ENCODE assay signal across 19 cellular contexts in genomic region chr5:134075102-134075501, GRCh38. TPM values are rescaled to one million over a fixed set of nuclear protein-coding genes. Genes with fewer than 3 reads are reported as not detected.
A peak's percentile ranks its signal among the peaks of the same experiment; 100 is the strongest.
DNase-seq lines count a peak whose midpoint lies in the region; ATAC-seq, FAIRE-seq and TF ChIP-seq lines count a peak whose summit lies in the region.
"Had no signal": no experiment of that assay in that cellular context is flagged by ENCODE, and none has a peak within 500 bp of the region (broad histone marks: within the 10 kb centered on the region; RNA-seq: fewer than 3 reads in every experiment).

No MANE protein-coding gene starts in this region.

- POLR2A ChIA-PET in A549 (lab: Yijun Ruan, JAX) (no interaction called here), HEK293 (lab: Yijun Ruan, JAX) (no interaction called here), GM12878 (lab: Charles Lee) (interaction anchor here (7.3 kb wide), 1 partner anchor 23 kb away, joined by 81 read pairs; no protein-coding TSS in a partner anchor), OCI-LY7 (lab: Charles Lee) (no interaction called here)

- SMC1A ChIA-PET in GM12878 (lab: Charles Lee; ENCODE audit: uncharacterized antibody, unreplicated experiment): interaction anchor here (4.4 kb wide), 1 partner anchor 34 kb away, joined by 29 read pairs; no protein-coding TSS in a partner anchor

- H3K27ac ChIP-seq in A549 (no peak overlapping the region), HEK293 (ENCODE audit: extremely low read depth, low read depth, low read length) (no peak overlapping the region), GM12878 (ENCODE audit: control insufficient read depth, insufficient read depth) (no peak overlapping the region), OCI-LY7 (ENCODE audit: low read depth, low read length, poor library complexity, severe bottlenecking) (no peak overlapping the region)
- H3K27ac ChIP-seq: 22Rv1; BLaER1 treated with 17β-estradiol and CSF1 and Interleukin-3, amounts not matched to agents 10 nM and 100 nM had no signal

- H3K4me2 ChIP-seq in A549 (no peak overlapping the region), GM12878 (ENCODE audit: control insufficient read depth, insufficient read depth) (no peak overlapping the region), OCI-LY7 (ENCODE audit: low read length) (no peak overlapping the region)
- H3K4me2 ChIP-seq: BLaER1 treated with 17β-estradiol and CSF1 and Interleukin-3, amounts not matched to agents 10 nM and 100 nM had no signal

- H3K9me3 Mint-ChIP-seq in activated CD4-positive, alpha-beta T cell treated with anti-CD3 and anti-CD28 coated beads, Interleukin-2, amount 10 ng/mL, durations not matched to agents 24 days and 14 days: no peaks in the 10 kb centered on the region
- H3K9me3 Mint-ChIP-seq: CD8-positive, alpha-beta memory T cell; IgD-negative memory B cell had no signal

- no peaks in the 10 kb centered on the region for H3K36me3 Mint-ChIP-seq in activated CD4-positive, alpha-beta T cell treated with anti-CD3 and anti-CD28 coated beads, Interleukin-2, amount 10 ng/mL, durations not matched to agents 24 days and 14 days (ENCODE audit: low read depth)
- H3K36me3 Mint-ChIP-seq: CD8-positive, alpha-beta memory T cell; IgD-negative memory B cell had no signal

- H3K27me3 ChIP-seq in GM12878 (replicated peaks in 1 of 2; ENCODE audit: control insufficient read depth in 2 of 2, insufficient read depth in 2 of 2, low read length in 1 of 2): no peaks in the 10 kb centered on the region

- 72% methylated on average over 2 of the region's 2 CpGs for WGBS in A549 (ENCODE audit: missing lambda C conversion rate)
- WGBS in GM12878 (ENCODE audit: insufficient coverage, insufficient replicate concordance, low lambda C conversion rate, missing lambda C conversion rate): 47% methylated on average over 2 of the region's 2 CpGs

- CTCF ChIA-PET in A549 (lab: Yijun Ruan, JAX) (interaction anchor here (1.0 kb wide), 1 partner anchor 27 kb away, joined by 3 read pairs; no protein-coding TSS in a partner anchor), HEK293 (lab: Yijun Ruan, JAX) (no interaction called here), GM12878 (lab: Yijun Ruan, JAX) (interaction anchor here (1.5 kb wide), 1 partner anchor 15 kb away, joined by 4 read pairs; no protein-coding TSS in a partner anchor), OCI-LY7 (lab: Charles Lee; ENCODE audit: unreplicated experiment) (no interaction called here)

- BruUV-seq in GM12878 (replicated peaks; lab: Mats Ljungman, UMichigan): no TSS peak
- no TSS peak for BruUV-seq in OCI-LY7 (replicated peaks; lab: Mats Ljungman, UMichigan)

- intact Hi-C loops in activated CD4-positive, alpha-beta T cell treated with anti-CD3 and anti-CD28 coated beads, Interleukin-2, amount 10 ng/mL, durations not matched to agents 24 days and 14 days (cut with micrococcal nuclease): no loop called here
- intact Hi-C loops in GM12878 (cut with micrococcal nuclease; ENCODE audit: unreplicated experiment): no loop called here
- intact Hi-C loops in OCI-LY7 (cut with micrococcal nuclease; ENCODE audit: unreplicated experiment): no loop called here

- H3K27ac Mint-ChIP-seq in activated CD4-positive, alpha-beta T cell treated with anti-CD3 and anti-CD28 coated beads, Interleukin-2, amount 10 ng/mL, durations not matched to agents 24 days and 14 days: peak overlapping the region; percentile 18
- H3K27ac Mint-ChIP-seq: B cell, IgD-negative memory B cell had no signal

- H3K9me3 ChIP-seq in A549 (no peaks in the 10 kb centered on the region), HEK293 (ENCODE audit: control insufficient read depth, insufficient read depth, low read depth, low read length) (no peaks in the 10 kb centered on the region), GM12878 (replicated peaks; ENCODE audit: control insufficient read depth, insufficient read depth, low read length) (no peaks in the 10 kb centered on the region), OCI-LY7 (ENCODE audit: low read length) (no peaks in the 10 kb centered on the region)
- H3K9me3 ChIP-seq: HAP-1 had no signal

- TF ChIP-seq POLR2A in A549 (IDR thresholded peaks at IDR 0.05; ENCODE audit: low read length): no peak
- no peak for TF ChIP-seq POLR2A in GM12878 (IDR thresholded peaks at IDR 0.05; ENCODE audit: low read depth, low read length)

- H3K4me3 ChIP-seq in A549 (no peak overlapping the region), HEK293 (ENCODE audit: low read depth, low read length) (no peak overlapping the region), GM12878 (no peak overlapping the region), OCI-LY7 (ENCODE audit: low read depth, low read length, poor library complexity, severe bottlenecking) (no peak overlapping the region)
- H3K4me3 ChIP-seq: BLaER1 treated with 17β-estradiol and CSF1 and Interleukin-3, amounts not matched to agents 10 nM and 100 nM; HAP-1 had no signal

- H3K79me2 ChIP-seq in GM12878 (ENCODE audit: control insufficient read depth, insufficient read depth, low read length): no peaks in the 10 kb centered on the region; the same call in 1 of the 2 replicates
- no peaks in the 10 kb centered on the region for H3K79me2 ChIP-seq in OCI-LY7 (ENCODE audit: insufficient read depth, low read depth, low read length)

- no peaks in the 10 kb centered on the region for H4K20me1 ChIP-seq in GM12878 (ENCODE audit: control insufficient read depth, insufficient read depth)
- no peaks in the 10 kb centered on the region for H4K20me1 ChIP-seq in OCI-LY7 (ENCODE audit: insufficient read depth, low read length)
- H4K20me1 ChIP-seq: BLaER1 treated with 17β-estradiol and CSF1 and Interleukin-3, amounts not matched to agents 10 nM and 100 nM had no signal

- in situ Hi-C loops in GM12878 (cut with MboI): no loop called here

- H3K4me1 ChIP-seq in A549 (peaks cover 5% of the 10 kb centered on the region; the same call in 2 of the 3 replicates), HEK293 (ENCODE audit: control insufficient read depth, insufficient read depth, low read length) (no peaks in the 10 kb centered on the region), GM12878 (ENCODE audit: control insufficient read depth, insufficient read depth, low read length) (peaks cover 16% of the 10 kb centered on the region), OCI-LY7 (ENCODE audit: insufficient read depth, low read length, poor library complexity, severe bottlenecking) (no peaks in the 10 kb centered on the region)
- H3K4me1 ChIP-seq: HAP-1 had no signal

- TF ChIP-seq CTCF in A549 (IDR thresholded peaks at IDR 0.05) (no peak), HEK293 (tag by site-specific recombination; IDR thresholded peaks at IDR 0.05) (no peak), GM12878 (IDR thresholded peaks at IDR 0.05 in 2 of 3, conservative IDR thresholded peaks at IDR 0.05 in 1 of 3; ENCODE audit: control insufficient read depth in 2 of 3, extremely low read depth in 1 of 3, insufficient read depth in 1 of 3, low read depth in 3 of 3, low read length in 3 of 3) (no peak), OCI-LY7 (conservative IDR thresholded peaks at IDR 0.05; ENCODE audit: low read length) (no peak)

- no peaks in the 10 kb centered on the region for H3K9me2 ChIP-seq in OCI-LY7 (ENCODE audit: insufficient read depth, low read length)

- TF ChIP-seq EP300 in A549 (IDR thresholded peaks at IDR 0.05) (no peak), GM12878 (IDR thresholded peaks at IDR 0.05; ENCODE audit: borderline replicate concordance in 1 of 2, control insufficient read depth in 1 of 2, low read depth in 2 of 2, low read length in 2 of 2) (no peak)

- H3K27me3 Mint-ChIP-seq in activated CD4-positive, alpha-beta T cell treated with anti-CD3 and anti-CD28 coated beads, Interleukin-2, amount 10 ng/mL, durations not matched to agents 24 days and 14 days: peaks cover 2% of the 10 kb centered on the region

- ATAC-seq in A549 (no peak), GM12878 (no peak)

- H2AFZ ChIP-seq in GM12878 (ENCODE audit: control insufficient read depth, low read depth, low read length) (no peak overlapping the region), OCI-LY7 (ENCODE audit: low read length) (no peak overlapping the region)

- RAD21 ChIA-PET in GM12878 (lab: Charles Lee; ENCODE audit: unreplicated experiment): interaction anchor here (1.7 to 4.6 kb wide), 2 partner anchors 9 to 34 kb away, joined by 5 to 31 read pairs; no protein-coding TSS in a partner anchor

- H3K4me3 Mint-ChIP-seq in activated CD4-positive, alpha-beta T cell treated with anti-CD3 and anti-CD28 coated beads, Interleukin-2, amount 10 ng/mL, durations not matched to agents 24 days and 14 days: no peak overlapping the region
- H3K4me3 Mint-ChIP-seq: B cell; CD8-positive, alpha-beta memory T cell; IgD-negative memory B cell had no signal

- no peaks in the 10 kb centered on the region for H3K36me3 ChIP-seq in HEK293 (ENCODE audit: control insufficient read depth in 2 of 2, insufficient read depth in 1 of 2, low read length in 2 of 2)
- no peaks in the 10 kb centered on the region for H3K36me3 ChIP-seq in GM12878 (ENCODE audit: control insufficient read depth in 2 of 2, insufficient read depth in 2 of 2, low read length in 1 of 2)
- no peaks in the 10 kb centered on the region for H3K36me3 ChIP-seq in OCI-LY7 (ENCODE audit: insufficient read depth, low read length)
- H3K36me3 ChIP-seq: BLaER1 treated with 17β-estradiol and CSF1 and Interleukin-3, amounts not matched to agents 10 nM and 100 nM; HAP-1 had no signal

- no peak for TF ChIP-seq RAD21 in A549 (conservative IDR thresholded peaks at IDR 0.05 in 1 of 2, IDR thresholded peaks at IDR 0.05 in 1 of 2)
- no peak for TF ChIP-seq RAD21 in GM12878 (IDR thresholded peaks at IDR 0.05; ENCODE audit: insufficient read depth, low read depth, low read length)

- H3K4me1 Mint-ChIP-seq in activated CD4-positive, alpha-beta T cell treated with anti-CD3 and anti-CD28 coated beads, Interleukin-2, amount 10 ng/mL, durations not matched to agents 24 days and 14 days: peaks cover 66% of the 10 kb centered on the region

- DNase-seq in activated CD4-positive, alpha-beta T cell treated with anti-CD3 and anti-CD28 coated beads, Interleukin-2, amount 10 ng/mL, durations not matched to agents 24 days and 14 days: no peak
- DNase-seq in activated CD4-positive, alpha-beta T cell treated with anti-CD3 and anti-CD28 coated beads, Interleukin-2, amount 50 U/mL, for 1 hour: no peak
- DNase-seq in A549 (ENCODE audit: low read depth in 1 of 2, low spot score in 1 of 2): no peak
- DNase-seq in GM12878 (ENCODE audit: low read depth, low spot score): no peak
- DNase-seq in HuH-7 (ENCODE audit: low spot score): no peak
- DNase-seq in T1000 (lab: John Stamatoyannopoulos, UW): no peak
- DNase-seq in OCI-LY7 (ENCODE audit: low spot score): no peak
- DNase-seq: CD8-positive, alpha-beta memory T cell; COR-L47; GDM1; GOT3; KBM-7 had no signal

- FAIRE-seq in A549 (lab: Jason Lieb, UNC) (peak; percentile 89), GM12878 (lab: Jason Lieb, UNC) (peak; percentile 7)
- FAIRE-seq: D721Med had no signal

- H3K9ac ChIP-seq in GM12878 (ENCODE audit: control insufficient read depth, insufficient read depth, low read length): no peak overlapping the region
- H3K9ac ChIP-seq: BLaER1 treated with 17β-estradiol and CSF1 and Interleukin-3, amounts not matched to agents 10 nM and 100 nM had no signal

RNA-seq across cellular contexts. Expression of gene TCF7, which starts 39.4 kb away (rescaled TPM):
- total RNA-seq in activated CD4-positive, alpha-beta T cell treated with anti-CD3 and anti-CD28 coated beads, Interleukin-2, amount 10 ng/mL, durations not matched to agents 24 days and 14 days: 112 and 113 TPM in 2 replicates
- polyA plus RNA-seq in A549 (2011; rRNA removed) (2.8 and 3.7 TPM in 2 replicates), A549 (2017; fragmentation: RNase III; extraction: RNeasy Plus Mini Kit Qiagen cat#74134 plus additional on column Dnase treatment) (8.0 to 10.2 TPM (median 10.1 TPM) in 3 replicates), GM12878 (2011; rRNA removed) (20.5 and 34.6 TPM in 2 replicates), GM12878 (2014; fragmentation: Illumina TruSeq; extraction: Trizol) (44.1 and 59.3 TPM in 2 replicates), GM12878 (2014; fragmentation: Nextera tagmentation; extraction: Ambion mirVana) (10 to 100 TPM in 1 of 2 experiments, 1 to 10 TPM in 1; 10.0 to 13.2 TPM), GM12878 (2014; rRNA removed) (29.0 and 37.6 TPM in 2 replicates), GM12878 (2016; fragmentation: Nextera tagmentation; extraction: Ambion mirVana) (10 to 100 TPM; 22.7 to 23.2 TPM)
- 4.1 and 4.4 TPM in 2 replicates for polyA plus RNA-seq in A549 (2012; cell fraction: cytosol; rRNA removed)
- polyA plus RNA-seq in A549 (2012; cell fraction: nucleus; rRNA removed): 5.1 and 5.8 TPM in 2 replicates
- 6.3 and 7.2 TPM in 2 replicates for polyA minus RNA-seq in A549 (2011; rRNA and poly(A)+ RNA removed)
- 344 and 364 TPM in 2 replicates for total RNA-seq in GM12878 (2013; cell fraction: nucleolus; rRNA removed)
- total RNA-seq in GM12878 (2014; rRNA removed) (19.6 and 21.6 TPM in 2 replicates), GM12878 (2014; rRNA removed; fragmentation: Illumina TruSeq; extraction: Trizol) (23.3 and 24.0 TPM in 2 replicates), GM12878 (2021) (60.2 and 63.5 TPM in 2 replicates), OCI-LY7 (2022) (0.97 and 1.9 TPM in 2 replicates)
- polyA plus RNA-seq in GM12878 (2011; ENCODE audit: low read depth): 26.0 TPM
- 27.6 and 32.9 TPM in 2 replicates for polyA plus RNA-seq in GM12878 (2011; cell fraction: cytosol; rRNA removed)
- polyA plus RNA-seq in GM12878 (2011; cell fraction: nucleus; rRNA removed): 62.1 and 64.0 TPM in 2 replicates
- polyA plus RNA-seq in GM12878 (2012): 52.2 and 55.4 TPM in 2 replicates
- polyA minus RNA-seq in GM12878 (2011; rRNA and poly(A)+ RNA removed): 52.8 and 74.5 TPM in 2 replicates
- 25.0 and 25.4 TPM in 2 replicates for polyA minus RNA-seq in GM12878 (2011; cell fraction: cytosol; rRNA and poly(A)+ RNA removed)
- 60.7 and 103 TPM in 2 replicates for polyA minus RNA-seq in GM12878 (2011; cell fraction: nucleus; rRNA and poly(A)+ RNA removed)
- total RNA-seq in OCI-LY7 (2014; rRNA removed; shearing (Covaris generic)): 0.39 and 1.1 TPM in 2 replicates

Comparison
In these comparisons a context has a peak if more than half of its experiments do, and no peak if none do; other contexts are left out.
1. RNA of gene TCF7, which starts 39.4 kb away (total RNA-seq): 112 to 113 TPM in activated CD4-positive, alpha-beta T cell treated with anti-CD3 and anti-CD28 coated beads, Interleukin-2, amount 10 ng/mL, durations not matched to agents 24 days and 14 days and 19.6 to 364 TPM in GM12878; 0.39 to 1.9 TPM in OCI-LY7; every median in the first group is over 4 times any median in the second.
2. CTCF ChIA-PET loops: an anchor here in A549 (1.0 kb wide) and GM12878 (1.5 kb wide); none called in HEK293 and OCI-LY7.